In the genomic region with DNA sequence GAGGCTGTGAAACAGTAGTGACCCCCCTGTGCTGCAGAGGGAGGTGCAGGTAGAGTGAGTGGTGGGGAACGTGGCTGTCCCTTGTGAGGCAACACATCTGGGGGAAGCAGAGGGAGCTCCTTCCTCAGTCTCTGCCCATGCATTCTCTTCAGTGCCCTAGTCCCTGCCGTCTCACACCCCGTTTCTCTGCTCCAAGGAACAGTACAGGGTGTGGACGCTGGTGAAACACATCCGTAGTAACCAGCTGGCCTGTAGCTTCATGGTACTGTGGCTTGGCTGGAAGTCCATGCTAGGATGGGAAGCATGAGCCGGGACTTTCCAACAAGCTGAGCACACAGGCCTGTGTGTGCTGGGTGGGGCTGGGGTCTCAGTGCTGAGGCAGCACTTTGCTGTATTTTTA, we compare ENCODE assay signal across 28 cellular contexts. TPM values are rescaled to one million over a fixed set of nuclear protein-coding genes. Genes with fewer than 3 reads are reported as not detected.
"Had no signal": no experiment of that assay in that cellular context is flagged by ENCODE, and none has a peak within 500 bp of the region (broad histone marks: within the 10 kb centered on the region; RNA-seq: fewer than 3 reads in every experiment).

No MANE protein-coding gene starts in this region.

- H3K27ac ChIP-seq: coronary artery, dorsolateral prefrontal cortex, epithelial cell of prostate, esophagus squamous epithelium, heart right ventricle, left ventricle myocardium inferior, neutrophil, psoas muscle, suprapubic skin, tibial artery, upper lobe of left lung, uterus had no signal

- DNase-seq: central memory CD4-positive, alpha-beta T cell; dorsolateral prefrontal cortex; effector memory CD4-positive, alpha-beta T cell; esophagus squamous epithelium; heart right ventricle; hypothalamus; left ventricle myocardium inferior; mesenchymal stem cell; naive thymus-derived CD4-positive, alpha-beta T cell; nephron progenitor cell; psoas muscle; retina; stimulated activated CD4-positive, alpha-beta T cell treated with anti-CD3 and anti-CD28 coated beads, Interleukin-2, amount 100 ng/mL, for 48 hours; stimulated activated naive CD8-positive, alpha-beta T cell treated with anti-CD3 and anti-CD28 coated beads, Interleukin-15, Interleukin-2, amounts not matched to agents 100 U/mL and 50 U/mL, for 24 hours; upper lobe of left lung; uterus had no signal

- H3K4me3 ChIP-seq: coronary artery, dorsolateral prefrontal cortex, esophagus squamous epithelium, heart right ventricle, left ventricle myocardium inferior, lung, psoas muscle, smooth muscle cell, suprapubic skin, tibial artery, upper lobe of left lung, uterus had no signal

- H3K4me2 ChIP-seq: smooth muscle cell had no signal

- H3K36me3 ChIP-seq: esophagus squamous epithelium, heart right ventricle, left ventricle myocardium inferior, neutrophil, suprapubic skin, tibial artery, upper lobe of left lung, uterus had no signal

- ATAC-seq: naive thymus-derived CD4-positive, alpha-beta T cell; stimulated activated naive CD8-positive, alpha-beta T cell treated with anti-CD3 and anti-CD28 coated beads, Interleukin-15, Interleukin-2, amounts not matched to agents 100 U/mL and 50 U/mL, for 24 hours had no signal

- H3K27me3 ChIP-seq: neutrophil, suprapubic skin, upper lobe of left lung, uterus had no signal

- H3K27ac Mint-ChIP-seq: naive thymus-derived CD4-positive, alpha-beta T cell; nephron progenitor cell had no signal

- H3K9me3 ChIP-seq: esophagus squamous epithelium, heart right ventricle, left ventricle myocardium inferior, neutrophil, psoas muscle, suprapubic skin, tibial artery, upper lobe of left lung, uterus had no signal

- H3K4me3 Mint-ChIP-seq: naive thymus-derived CD4-positive, alpha-beta T cell; nephron progenitor cell had no signal

- H3K4me1 Mint-ChIP-seq: naive thymus-derived CD4-positive, alpha-beta T cell had no signal

- H3K27me3 Mint-ChIP-seq: naive thymus-derived CD4-positive, alpha-beta T cell had no signal

- H3K9me3 Mint-ChIP-seq: naive thymus-derived CD4-positive, alpha-beta T cell; nephron progenitor cell had no signal

- H3K36me3 Mint-ChIP-seq: naive thymus-derived CD4-positive, alpha-beta T cell had no signal

- H3K4me1 ChIP-seq: tibial artery, upper lobe of left lung, uterus had no signal

RNA-seq across cellular contexts. Expression of a gene that starts 25.7 kb away (rescaled TPM):
- total RNA-seq: chondrocyte; dorsolateral prefrontal cortex; esophagus squamous epithelium; frontal cortex; glomerular endothelial cell; heart right ventricle; left ventricle myocardium inferior; lung; naive thymus-derived CD4-positive, alpha-beta T cell; osteoblast; psoas muscle; smooth muscle cell; suprapubic skin; upper lobe of left lung; uterus had no signal
- polyA plus RNA-seq: heart right ventricle; keratinocyte; lung; naive thymus-derived CD4-positive, alpha-beta T cell; psoas muscle; smooth muscle cell had no signal

RNA-seq across cellular contexts. Expression of a gene that starts 57.5 kb away (rescaled TPM):
- total RNA-seq: chondrocyte; esophagus squamous epithelium; frontal cortex; glomerular endothelial cell; heart right ventricle; left ventricle myocardium inferior; lung; naive thymus-derived CD4-positive, alpha-beta T cell; osteoblast; psoas muscle; smooth muscle cell; suprapubic skin; upper lobe of left lung; uterus had no signal
- polyA plus RNA-seq: heart right ventricle; keratinocyte; lung; naive thymus-derived CD4-positive, alpha-beta T cell; psoas muscle; smooth muscle cell had no signal
